1 cellular context compared by ENCODE assay signal in genomic region chr7:150322833-150323681, GRCh38.
A peak's percentile ranks its signal among the peaks of the same experiment; 100 is the strongest.
TF ChIP-seq lines count a peak whose summit lies in the region.

ACTR3C (minus strand) TSS chr7:150323545; CDS start chr7:150295296, 28,249 bp downstream.
A gene with protein sequence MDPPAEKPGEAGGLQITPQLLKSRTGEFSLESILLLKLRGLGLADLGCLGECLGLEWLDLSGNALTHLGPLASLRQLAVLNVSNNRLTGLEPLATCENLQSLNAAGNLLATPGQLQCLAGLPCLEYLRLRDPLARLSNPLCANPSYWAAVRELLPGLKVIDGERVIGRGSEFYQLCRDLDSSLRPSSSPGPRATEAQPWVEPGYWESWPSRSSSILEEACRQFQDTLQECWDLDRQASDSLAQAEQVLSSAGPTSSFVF (plus strand): TSS chr7:150323355. CDS start chr7:150336862, 13,507 bp downstream.

TF ChIP-seq in K562, 482 proteins besides CTCF, POLR2A, EP300 and RAD21 (continued from another document and continues in another):
- TF ChIP-seq, protein P1, sequence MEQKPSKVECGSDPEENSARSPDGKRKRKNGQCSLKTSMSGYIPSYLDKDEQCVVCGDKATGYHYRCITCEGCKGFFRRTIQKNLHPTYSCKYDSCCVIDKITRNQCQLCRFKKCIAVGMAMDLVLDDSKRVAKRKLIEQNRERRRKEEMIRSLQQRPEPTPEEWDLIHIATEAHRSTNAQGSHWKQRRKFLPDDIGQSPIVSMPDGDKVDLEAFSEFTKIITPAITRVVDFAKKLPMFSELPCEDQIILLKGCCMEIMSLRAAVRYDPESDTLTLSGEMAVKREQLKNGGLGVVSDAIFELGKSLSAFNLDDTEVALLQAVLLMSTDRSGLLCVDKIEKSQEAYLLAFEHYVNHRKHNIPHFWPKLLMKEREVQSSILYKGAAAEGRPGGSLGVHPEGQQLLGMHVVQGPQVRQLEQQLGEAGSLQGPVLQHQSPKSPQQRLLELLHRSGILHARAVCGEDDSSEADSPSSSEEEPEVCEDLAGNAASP (IDR thresholded peaks at IDR 0.05): no peak
- TF ChIP-seq ZNF23 (CRISPR knock-in tag; IDR thresholded peaks at IDR 0.05) (peak; percentile 62; the same call in 1 of the 2 replicates), ZNF324 (CRISPR knock-in tag; IDR thresholded peaks at IDR 0.05) (no peak), CHD1 (IDR thresholded peaks at IDR 0.05; ENCODE audit: low read length) (peak; percentile 97), DDX20 (tag; IDR thresholded peaks at IDR 0.05; ENCODE audit: low read depth) (no peak), MAZ (CRISPR knock-in tag; conservative IDR thresholded peaks at IDR 0.05 in 1 of 2, IDR thresholded peaks at IDR 0.05 in 1 of 2) (peak; percentile 85 to 91), NCOA4 (IDR thresholded peaks at IDR 0.05; ENCODE audit: partially characterized antibody) (peak; percentile 14), SNIP1 (IDR thresholded peaks at IDR 0.05; ENCODE audit: low read depth) (no peak), MAFF (IDR thresholded peaks at IDR 0.05; ENCODE audit: low read length) (no peak), ZNF347 (CRISPR knock-in tag; IDR thresholded peaks at IDR 0.05; ENCODE audit: low read depth) (peak; percentile 57; the same call in 1 of the 2 replicates), ZNF77 (CRISPR knock-in tag; IDR thresholded peaks at IDR 0.05) (peak; percentile 69; the same call in 1 of the 2 replicates), RBBP5 (IDR thresholded peaks at IDR 0.05; ENCODE audit: borderline replicate concordance, insufficient read depth, low read length, poor library complexity, severe bottlenecking) (peak; percentile 91), MEIS2 (IDR thresholded peaks at IDR 0.05; ENCODE audit: partially characterized antibody) (peak; percentile 72), ZNF668 (CRISPR knock-in tag; IDR thresholded peaks at IDR 0.05) (peak; percentile 83; the same call in 1 of the 2 replicates), MTA1 (IDR thresholded peaks at IDR 0.05; ENCODE audit: borderline replicate concordance) (peak; percentile 89), GABPA (tag; conservative IDR thresholded peaks at IDR 0.05; ENCODE audit: low read depth) (peak; percentile 87), TAL1 (IDR thresholded peaks at IDR 0.05) (no peak), STAG1 (CRISPR knock-in tag; IDR thresholded peaks at IDR 0.05; ENCODE audit: borderline replicate concordance) (no peak), FOXP1 (CRISPR knock-in tag; IDR thresholded peaks at IDR 0.05) (peak; percentile 99), ZKSCAN8 (CRISPR knock-in tag; IDR thresholded peaks at IDR 0.05) (peak; percentile 54; the same call in 1 of the 2 replicates), EGR1 (conservative IDR thresholded peaks at IDR 0.05) (peak; percentile 75), MCM7 (IDR thresholded peaks at IDR 0.05) (no peak), ZNF75A (CRISPR knock-in tag; IDR thresholded peaks at IDR 0.05) (peak; percentile 73; the same call in 1 of the 2 replicates), PHB2 (IDR thresholded peaks at IDR 0.05; ENCODE audit: low read depth) (peak; percentile 39; the same call in 1 of the 2 replicates), DNMT1 (IDR thresholded peaks at IDR 0.05) (peak; percentile 99; the same call in 1 of the 2 replicates), DLX4 (CRISPR knock-in tag; IDR thresholded peaks at IDR 0.05) (no peak), SRSF3 (IDR thresholded peaks at IDR 0.05; ENCODE audit: insufficient read depth, low read length) (peak; percentile 90; the same call in 1 of the 2 replicates), E2F6 (IDR thresholded peaks at IDR 0.05; ENCODE audit: borderline replicate concordance in 1 of 2, extremely low read depth in 1 of 2, insufficient read depth in 1 of 2, insufficient read length in 1 of 2, low read depth in 1 of 2, low read length in 1 of 2, poor library complexity in 1 of 2, severe bottlenecking in 1 of 2) (peak; percentile 97), ZNF785 (CRISPR knock-in tag; IDR thresholded peaks at IDR 0.05) (no peak), CBFA2T2 (conservative IDR thresholded peaks at IDR 0.05) (no peak), EZH2 (IDR thresholded peaks at IDR 0.05; ENCODE audit: borderline replicate concordance, low read depth, low read length) (no peak), CXXC5 (CRISPR knock-in tag; IDR thresholded peaks at IDR 0.05) (peak; percentile 95), NFIC (IDR thresholded peaks at IDR 0.05) (peak; percentile 37; the same call in 1 of the 2 replicates), ARID3A (IDR thresholded peaks at IDR 0.05; ENCODE audit: borderline replicate concordance, low read depth, low read length) (no peak), SMARCC2 (IDR thresholded peaks at IDR 0.05; ENCODE audit: low read depth) (peak; percentile 63; the same call in 1 of the 2 replicates), MAFK (IDR thresholded peaks at IDR 0.05; ENCODE audit: low read length) (no peak), SMARCA4 (IDR thresholded peaks at IDR 0.05) (peak; percentile 70), BCL6 (CRISPR knock-in tag; IDR thresholded peaks at IDR 0.05) (peak; percentile 63; the same call in 1 of the 2 replicates), HEY1 (CRISPR knock-in tag; IDR thresholded peaks at IDR 0.05; ENCODE audit: borderline replicate concordance) (no peak), ZNF408 (CRISPR knock-in tag; IDR thresholded peaks at IDR 0.05; ENCODE audit: low read depth) (no peak), ZNF696 (CRISPR knock-in tag; conservative IDR thresholded peaks at IDR 0.05) (no peak), ZNF766 (CRISPR knock-in tag; conservative IDR thresholded peaks at IDR 0.05) (peak; percentile 93), SIX5 (IDR thresholded peaks at IDR 0.05; ENCODE audit: borderline replicate concordance in 1 of 2, insufficient read depth in 1 of 2, low read depth in 1 of 2, low read length in 2 of 2) (peak in 1 of 2 experiments; percentile 22; a peak in 2 of 4 replicates), PHF8 (IDR thresholded peaks at IDR 0.05; ENCODE audit: borderline replicate concordance, low read length) (peak; percentile 86), RFX7 (CRISPR knock-in tag; IDR thresholded peaks at IDR 0.05) (0 out of 2 replicates have a peak, but pooled peaks have one; percentile 63), KDM5B (IDR thresholded peaks at IDR 0.05; ENCODE audit: insufficient replicate concordance, low read depth, low read length) (peak; percentile 80), ZNF740 (CRISPR knock-in tag; IDR thresholded peaks at IDR 0.05) (peak; percentile 84), ZNF740 (tag; IDR thresholded peaks at IDR 0.05) (peak in 1 of 2 experiments; percentile 63; a peak in 1 of 4 replicates)
- TF ChIP-seq, protein P2, sequence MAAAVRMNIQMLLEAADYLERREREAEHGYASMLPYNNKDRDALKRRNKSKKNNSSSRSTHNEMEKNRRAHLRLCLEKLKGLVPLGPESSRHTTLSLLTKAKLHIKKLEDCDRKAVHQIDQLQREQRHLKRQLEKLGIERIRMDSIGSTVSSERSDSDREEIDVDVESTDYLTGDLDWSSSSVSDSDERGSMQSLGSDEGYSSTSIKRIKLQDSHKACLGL (CRISPR knock-in tag; IDR thresholded peaks at IDR 0.05; ENCODE audit: borderline replicate concordance, poor library complexity, severe bottlenecking): peak; percentile 72
- TF ChIP-seq, protein P3, sequence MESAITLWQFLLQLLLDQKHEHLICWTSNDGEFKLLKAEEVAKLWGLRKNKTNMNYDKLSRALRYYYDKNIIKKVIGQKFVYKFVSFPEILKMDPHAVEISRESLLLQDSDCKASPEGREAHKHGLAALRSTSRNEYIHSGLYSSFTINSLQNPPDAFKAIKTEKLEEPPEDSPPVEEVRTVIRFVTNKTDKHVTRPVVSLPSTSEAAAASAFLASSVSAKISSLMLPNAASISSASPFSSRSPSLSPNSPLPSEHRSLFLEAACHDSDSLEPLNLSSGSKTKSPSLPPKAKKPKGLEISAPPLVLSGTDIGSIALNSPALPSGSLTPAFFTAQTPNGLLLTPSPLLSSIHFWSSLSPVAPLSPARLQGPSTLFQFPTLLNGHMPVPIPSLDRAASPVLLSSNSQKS (CRISPR knock-in tag; IDR thresholded peaks at IDR 0.05): no peak
- TF ChIP-seq, protein P4, sequence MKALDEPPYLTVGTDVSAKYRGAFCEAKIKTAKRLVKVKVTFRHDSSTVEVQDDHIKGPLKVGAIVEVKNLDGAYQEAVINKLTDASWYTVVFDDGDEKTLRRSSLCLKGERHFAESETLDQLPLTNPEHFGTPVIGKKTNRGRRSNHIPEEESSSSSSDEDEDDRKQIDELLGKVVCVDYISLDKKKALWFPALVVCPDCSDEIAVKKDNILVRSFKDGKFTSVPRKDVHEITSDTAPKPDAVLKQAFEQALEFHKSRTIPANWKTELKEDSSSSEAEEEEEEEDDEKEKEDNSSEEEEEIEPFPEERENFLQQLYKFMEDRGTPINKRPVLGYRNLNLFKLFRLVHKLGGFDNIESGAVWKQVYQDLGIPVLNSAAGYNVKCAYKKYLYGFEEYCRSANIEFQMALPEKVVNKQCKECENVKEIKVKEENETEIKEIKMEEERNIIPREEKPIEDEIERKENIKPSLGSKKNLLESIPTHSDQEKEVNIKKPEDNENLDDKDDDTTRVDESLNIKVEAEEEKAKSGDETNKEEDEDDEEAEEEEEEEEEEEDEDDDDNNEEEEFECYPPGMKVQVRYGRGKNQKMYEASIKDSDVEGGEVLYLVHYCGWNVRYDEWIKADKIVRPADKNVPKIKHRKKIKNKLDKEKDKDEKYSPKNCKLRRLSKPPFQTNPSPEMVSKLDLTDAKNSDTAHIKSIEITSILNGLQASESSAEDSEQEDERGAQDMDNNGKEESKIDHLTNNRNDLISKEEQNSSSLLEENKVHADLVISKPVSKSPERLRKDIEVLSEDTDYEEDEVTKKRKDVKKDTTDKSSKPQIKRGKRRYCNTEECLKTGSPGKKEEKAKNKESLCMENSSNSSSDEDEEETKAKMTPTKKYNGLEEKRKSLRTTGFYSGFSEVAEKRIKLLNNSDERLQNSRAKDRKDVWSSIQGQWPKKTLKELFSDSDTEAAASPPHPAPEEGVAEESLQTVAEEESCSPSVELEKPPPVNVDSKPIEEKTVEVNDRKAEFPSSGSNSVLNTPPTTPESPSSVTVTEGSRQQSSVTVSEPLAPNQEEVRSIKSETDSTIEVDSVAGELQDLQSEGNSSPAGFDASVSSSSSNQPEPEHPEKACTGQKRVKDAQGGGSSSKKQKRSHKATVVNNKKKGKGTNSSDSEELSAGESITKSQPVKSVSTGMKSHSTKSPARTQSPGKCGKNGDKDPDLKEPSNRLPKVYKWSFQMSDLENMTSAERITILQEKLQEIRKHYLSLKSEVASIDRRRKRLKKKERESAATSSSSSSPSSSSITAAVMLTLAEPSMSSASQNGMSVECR (CRISPR knock-in tag; IDR thresholded peaks at IDR 0.05): peak; percentile 94
